ENCODE assay signal across 8 cellular contexts in genomic region chr5:78294250-78295034, GRCh38. TPM values are rescaled to one million over a fixed set of nuclear protein-coding genes. Genes with fewer than 3 reads are reported as not detected.
A peak's percentile ranks its signal among the peaks of the same experiment; 100 is the strongest.
DNase-seq lines count a peak whose midpoint lies in the region; ATAC-seq, FAIRE-seq and TF ChIP-seq lines count a peak whose summit lies in the region.

A gene with protein sequence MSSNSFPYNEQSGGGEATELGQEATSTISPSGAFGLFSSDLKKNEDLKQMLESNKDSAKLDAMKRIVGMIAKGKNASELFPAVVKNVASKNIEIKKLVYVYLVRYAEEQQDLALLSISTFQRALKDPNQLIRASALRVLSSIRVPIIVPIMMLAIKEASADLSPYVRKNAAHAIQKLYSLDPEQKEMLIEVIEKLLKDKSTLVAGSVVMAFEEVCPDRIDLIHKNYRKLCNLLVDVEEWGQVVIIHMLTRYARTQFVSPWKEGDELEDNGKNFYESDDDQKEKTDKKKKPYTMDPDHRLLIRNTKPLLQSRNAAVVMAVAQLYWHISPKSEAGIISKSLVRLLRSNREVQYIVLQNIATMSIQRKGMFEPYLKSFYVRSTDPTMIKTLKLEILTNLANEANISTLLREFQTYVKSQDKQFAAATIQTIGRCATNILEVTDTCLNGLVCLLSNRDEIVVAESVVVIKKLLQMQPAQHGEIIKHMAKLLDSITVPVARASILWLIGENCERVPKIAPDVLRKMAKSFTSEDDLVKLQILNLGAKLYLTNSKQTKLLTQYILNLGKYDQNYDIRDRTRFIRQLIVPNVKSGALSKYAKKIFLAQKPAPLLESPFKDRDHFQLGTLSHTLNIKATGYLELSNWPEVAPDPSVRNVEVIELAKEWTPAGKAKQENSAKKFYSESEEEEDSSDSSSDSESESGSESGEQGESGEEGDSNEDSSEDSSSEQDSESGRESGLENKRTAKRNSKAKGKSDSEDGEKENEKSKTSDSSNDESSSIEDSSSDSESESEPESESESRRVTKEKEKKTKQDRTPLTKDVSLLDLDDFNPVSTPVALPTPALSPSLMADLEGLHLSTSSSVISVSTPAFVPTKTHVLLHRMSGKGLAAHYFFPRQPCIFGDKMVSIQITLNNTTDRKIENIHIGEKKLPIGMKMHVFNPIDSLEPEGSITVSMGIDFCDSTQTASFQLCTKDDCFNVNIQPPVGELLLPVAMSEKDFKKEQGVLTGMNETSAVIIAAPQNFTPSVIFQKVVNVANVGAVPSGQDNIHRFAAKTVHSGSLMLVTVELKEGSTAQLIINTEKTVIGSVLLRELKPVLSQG (minus strand): TSS chr5:78294698. CDS start chr5:78294579, 119 bp downstream.

- H3K4me3 ChIP-seq in astrocyte (ENCODE audit: insufficient read depth, low read depth, low read length) (peak within 1 kb of the TSS; percentile 98), right cardiac atrium (ENCODE audit: low read length) (peak within 1 kb of the TSS; percentile 93), uterus (peak within 1 kb of the TSS; percentile 81 to 91)

- DNase-seq in NCI-H2029 (lab: John Stamatoyannopoulos, UW) (peak; percentile 99), T-helper 22 cell (ENCODE audit: low read depth) (peak; percentile 96), astrocyte (ENCODE audit: low read depth) (peak; percentile 93), right cardiac atrium (peak; percentile 100), pulmonary artery endothelial cell (ENCODE audit: low read depth, low spot score) (peak; percentile 94), uterus (peak; percentile 98 to 99)

- peak; percentile 92 for TF ChIP-seq POLR2A in GM18505 (IDR thresholded peaks at IDR 0.05; ENCODE audit: borderline replicate concordance, extremely low read depth, insufficient read depth, insufficient read length)
- TF ChIP-seq POLR2A in uterus (IDR thresholded peaks at IDR 0.05), result peak; percentile 72 to 95

- H3K4me1 ChIP-seq in astrocyte (ENCODE audit: insufficient read depth, low read length) (peaks cover 3% of the 10 kb centered on the region), right cardiac atrium (ENCODE audit: control insufficient read depth, insufficient read depth, low read length) (peaks cover 4% of the 10 kb centered on the region), uterus (peaks cover 0 to 4% of the 10 kb centered on the region in 2 donors)

- no peaks in the 10 kb centered on the region for H3K27me3 Mint-ChIP-seq in astrocyte (ENCODE audit: low read depth, unreplicated experiment)

- TF ChIP-seq CTCF in astrocyte (IDR thresholded peaks at IDR 0.05; ENCODE audit: insufficient read depth, low read depth, low read length) (no peak), uterus (IDR thresholded peaks at IDR 0.05) (peak in 3 of 4 experiments; percentile 8 to 46 (median 22))

- ATAC-seq in GM18505 (IDR thresholded peaks at IDR 0.05; ENCODE audit: unreplicated experiment), result peak; percentile 87
- peak; percentile 81 for ATAC-seq in HG02973 (IDR thresholded peaks at IDR 0.05; ENCODE audit: unreplicated experiment)
- ATAC-seq in right cardiac atrium, result peak; percentile 98

- no peaks in the 10 kb centered on the region for H3K9me3 Mint-ChIP-seq in astrocyte (ENCODE audit: unreplicated experiment)

- peak within 1 kb of the TSS; percentile 91 for H3K27ac ChIP-seq in astrocyte (ENCODE audit: low read depth, low read length)
- peak within 1 kb of the TSS; percentile 85 for H3K27ac ChIP-seq in right cardiac atrium (ENCODE audit: low read length)
- peak within 1 kb of the TSS; percentile 82 to 89 for H3K27ac ChIP-seq in uterus

- H3K27me3 ChIP-seq in astrocyte (ENCODE audit: insufficient read depth, low read length) (no peaks in the 10 kb centered on the region), right cardiac atrium (ENCODE audit: control insufficient read depth, insufficient read depth) (no peaks in the 10 kb centered on the region), uterus (no peaks in the 10 kb centered on the region)

- intact Hi-C loops in right cardiac atrium (cut with DNase I), result loop anchor here (5.0 kb wide), 2 partner anchors 63 to 68 kb away; partner anchors contain the start of gene SCAMP1 (in 1 of the 4)
- intact Hi-C loops in uterus (cut with DNase I; ENCODE audit: low total_unique reads), result loop anchor here (2.0 kb wide), 1 partner anchor 66 kb away; the partner anchor contains the start of gene SCAMP1

- H3K36me3 Mint-ChIP-seq in astrocyte (ENCODE audit: low read depth, unreplicated experiment), result no peaks in the 10 kb centered on the region

- peaks cover 22% of the 10 kb centered on the region for H3K4me1 Mint-ChIP-seq in astrocyte (ENCODE audit: low read depth, unreplicated experiment)

- peak within 1 kb of the TSS; percentile 99 for H3K27ac Mint-ChIP-seq in astrocyte (ENCODE audit: unreplicated experiment)

- peak within 1 kb of the TSS; percentile 90 for H2AFZ ChIP-seq in astrocyte (ENCODE audit: low read depth, low read length)

- peak within 1 kb of the TSS; percentile 97 for H3K4me3 Mint-ChIP-seq in astrocyte (ENCODE audit: unreplicated experiment)

- under 1% methylated on average over 53 of the region's 53 CpGs for WGBS in right cardiac atrium

- H3K9ac ChIP-seq in astrocyte (ENCODE audit: low read length), result peak within 1 kb of the TSS; percentile 99

- H4K20me1 ChIP-seq in astrocyte (ENCODE audit: insufficient read depth, low read length), result peaks cover 13% of the 10 kb centered on the region

- H3K36me3 ChIP-seq in astrocyte (ENCODE audit: insufficient read depth, low read length), result no peaks in the 10 kb centered on the region
- H3K36me3 ChIP-seq in uterus, result no peaks in the 10 kb centered on the region

- FAIRE-seq in astrocyte (lab: Jason Lieb, UNC), result no peak

- peaks cover 50% of the 10 kb centered on the region for H3K79me2 ChIP-seq in astrocyte (ENCODE audit: insufficient read depth, low read length)

- H3K9me3 ChIP-seq in astrocyte (ENCODE audit: insufficient read depth, low read depth, low read length), result no peaks in the 10 kb centered on the region
- no peaks in the 10 kb centered on the region for H3K9me3 ChIP-seq in right cardiac atrium (ENCODE audit: control insufficient read depth, low read length)
- H3K9me3 ChIP-seq in uterus, result no peaks in the 10 kb centered on the region

- peak within 1 kb of the TSS; percentile 95 for H3K4me2 ChIP-seq in astrocyte (ENCODE audit: low read length)

RNA-seq across cellular contexts. Expression of the gene that starts here (rescaled TPM):
- 64.8 and 66.8 TPM in 2 replicates for total RNA-seq in astrocyte
- 10 to 100 TPM; 20.8 to 28.0 (median 24.8) TPM for total RNA-seq in right cardiac atrium
- polyA plus RNA-seq in right cardiac atrium, result 19.0 TPM
- total RNA-seq in pulmonary artery endothelial cell, result 49.1 and 53.4 TPM in 2 replicates
- total RNA-seq in uterus, result 10 to 100 TPM; 15.9 to 67.1 (median 33.4) TPM

Comparison
In these comparisons a context has a peak if more than half of its experiments do, and no peak if none do; other contexts are left out.
1. Peak in every context shown above with its lines: DNase-seq, ATAC-seq, H3K4me3 ChIP-seq and H3K27ac ChIP-seq.